1 cellular context compared by ENCODE assay signal in genomic region chr1:20614130-20614579, GRCh38.
TF ChIP-seq lines count a peak whose summit lies in the region.

No MANE protein-coding gene starts in this region.

TF ChIP-seq in WTC11, 78 proteins besides CTCF, POLR2A, EP300 and RAD21:
- TF ChIP-seq KAT7 (CRISPR knock-in tag; IDR thresholded peaks at IDR 0.05; ENCODE audit: borderline replicate concordance) (no peak), ELF4 (CRISPR knock-in tag; IDR thresholded peaks at IDR 0.05; ENCODE audit: low read depth) (no peak), GTF2I (CRISPR knock-in tag; conservative IDR thresholded peaks at IDR 0.05) (no peak), AFF4 (CRISPR knock-in tag; IDR thresholded peaks at IDR 0.05; ENCODE audit: borderline replicate concordance) (no peak), SOX15 (CRISPR knock-in tag; IDR thresholded peaks at IDR 0.05) (no peak), GRHL2 (CRISPR knock-in tag; IDR thresholded peaks at IDR 0.05; ENCODE audit: insufficient replicate concordance, severe bottlenecking) (no peak), OVOL2 (CRISPR knock-in tag; IDR thresholded peaks at IDR 0.05; ENCODE audit: borderline replicate concordance) (no peak), E2F5 (CRISPR knock-in tag; IDR thresholded peaks at IDR 0.05) (no peak)
